Comparison of ENCODE assay signal across 26 cellular contexts in the genomic region with DNA sequence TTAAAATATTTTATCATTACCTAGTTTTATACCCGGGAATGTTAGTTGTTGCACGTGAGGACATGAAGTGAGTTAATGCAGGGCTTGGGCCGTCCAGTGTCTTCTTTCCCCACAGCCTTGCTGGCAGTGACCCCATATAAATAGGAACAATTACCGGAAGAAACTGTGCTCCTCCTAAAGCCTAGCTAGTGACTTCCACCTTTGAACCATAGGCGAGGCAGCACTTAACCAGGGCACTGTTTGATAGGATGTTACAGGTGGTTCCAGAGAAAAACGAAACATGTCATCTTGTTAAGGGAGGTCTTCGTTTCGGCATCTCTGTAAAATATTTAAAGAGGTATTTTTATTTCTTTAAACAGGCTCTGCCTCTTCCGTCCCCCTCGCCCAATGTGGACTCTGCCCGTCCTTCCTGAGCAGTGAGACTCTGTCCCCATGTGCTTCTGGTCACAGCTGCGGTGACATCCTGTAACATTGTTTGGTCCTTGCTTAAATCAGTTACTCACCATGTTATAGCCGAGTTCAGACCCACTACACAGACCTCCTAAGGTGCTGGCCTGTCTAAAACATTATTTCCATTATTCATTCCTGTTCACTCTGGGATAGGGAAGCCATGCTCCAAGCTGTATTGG.
"Had no signal": no experiment of that assay in that cellular context is flagged by ENCODE, and none has a peak within 500 bp of the region (broad histone marks: within the 10 kb centered on the region; RNA-seq: fewer than 3 reads in every experiment).

No MANE protein-coding gene starts in this region.

- H3K27me3 ChIP-seq: colonic mucosa, esophagus muscularis mucosa, foreskin keratinocyte, gastroesophageal sphincter, heart left ventricle, hepatocyte, ovary, suprapubic skin, transverse colon, upper lobe of right lung, uterus had no signal

- H3K27me3 Mint-ChIP-seq: dendritic cell treated with granulocyte-macrophage colony-stimulating factor and Interleukin-4, amounts not matched to agents 40 ng/mL and 50 ng/mL, for 4 days; naive thymus-derived CD8-positive, alpha-beta T cell; stimulated activated naive CD8-positive, alpha-beta T cell treated with anti-CD3 and anti-CD28 coated beads, Interleukin-15, amount 100 ng/mL, for 72 hours had no signal

- H3K4me1 Mint-ChIP-seq: stimulated activated naive CD8-positive, alpha-beta T cell treated with anti-CD3 and anti-CD28 coated beads, Interleukin-15, amount 100 ng/mL, for 72 hours had no signal

- H3K4me3 Mint-ChIP-seq: dendritic cell treated with granulocyte-macrophage colony-stimulating factor and Interleukin-4, amounts not matched to agents 40 ng/mL and 50 ng/mL, for 4 days; stimulated activated naive CD8-positive, alpha-beta T cell treated with anti-CD3 and anti-CD28 coated beads, Interleukin-15, amount 100 ng/mL, for 72 hours had no signal

- H3K4me3 ChIP-seq: colonic mucosa, esophagus muscularis mucosa, gastroesophageal sphincter, hepatocyte, ovary, psoas muscle, skin epidermis, suprapubic skin, transverse colon, upper lobe of right lung, uterus had no signal

- H3K4me1 ChIP-seq: colonic mucosa, esophagus muscularis mucosa, foreskin keratinocyte, gastroesophageal sphincter, psoas muscle, suprapubic skin, transverse colon, upper lobe of right lung, uterus had no signal

- H3K27ac ChIP-seq: colonic mucosa, esophagus muscularis mucosa, foreskin keratinocyte, gastroesophageal sphincter, hepatocyte, ovary, psoas muscle, suprapubic skin, transverse colon, upper lobe of right lung, uterus had no signal

- H3K36me3 ChIP-seq: colonic mucosa, esophagus muscularis mucosa, gastroesophageal sphincter, heart left ventricle, ovary, suprapubic skin, transverse colon, upper lobe of right lung, uterus had no signal

- H3K27ac Mint-ChIP-seq: dendritic cell treated with granulocyte-macrophage colony-stimulating factor and Interleukin-4, amounts not matched to agents 40 ng/mL and 50 ng/mL, for 4 days; naive thymus-derived CD8-positive, alpha-beta T cell; stimulated activated naive CD8-positive, alpha-beta T cell treated with anti-CD3 and anti-CD28 coated beads, Interleukin-15, amount 100 ng/mL, for 72 hours had no signal

- H3K4me2 ChIP-seq: hepatocyte had no signal

- DNase-seq: colonic mucosa; effector CD8-positive, alpha-beta T cell; foreskin keratinocyte; heart left ventricle; kidney; mesenchymal stem cell; midbrain; naive thymus-derived CD8-positive, alpha-beta T cell; occipital lobe; ovary; posterior cingulate gyrus; psoas muscle; right cardiac atrium; stimulated activated CD4-positive, alpha-beta T cell treated with anti-CD3 and anti-CD28 coated beads, Interleukin-15, amount 100 ng/mL, for 24 hours; stimulated activated CD4-positive, alpha-beta T cell treated with anti-CD3 and anti-CD28 coated beads, Interleukin-2, amount 100 ng/mL, for 48 hours; stimulated activated naive CD4-positive, alpha-beta T cell; stimulated activated naive CD8-positive, alpha-beta T cell treated with anti-CD3 and anti-CD28 coated beads, Interleukin-15, amount 100 ng/mL, for 72 hours; transverse colon; upper lobe of right lung; uterus had no signal

- ATAC-seq: foreskin keratinocyte; gastroesophageal sphincter; naive thymus-derived CD8-positive, alpha-beta T cell; psoas muscle; right cardiac atrium; stimulated activated naive CD8-positive, alpha-beta T cell treated with anti-CD3 and anti-CD28 coated beads, Interleukin-15, amount 100 ng/mL, for 72 hours; upper lobe of right lung had no signal

- H3K9me3 ChIP-seq: colonic mucosa, esophagus muscularis mucosa, gastroesophageal sphincter, ovary, psoas muscle, suprapubic skin, transverse colon, upper lobe of right lung, uterus had no signal
